Comparison of ENCODE assay signal across 1 cellular context in genomic region chr12:80016684-80017083, GRCh38.
TF ChIP-seq lines count a peak whose summit lies in the region.

No MANE protein-coding gene starts in this region.

TF ChIP-seq in H1, 55 proteins besides CTCF, POLR2A, EP300 and RAD21:
- TF ChIP-seq CHD2 (IDR thresholded peaks at IDR 0.05; ENCODE audit: low read length) (no peak), NRF1 (IDR thresholded peaks at IDR 0.05; ENCODE audit: low read depth, low read length) (no peak), KDM1A (IDR thresholded peaks at IDR 0.05; ENCODE audit: borderline replicate concordance, low read length) (no peak), SIRT6 (IDR thresholded peaks at IDR 0.05; ENCODE audit: low read length) (no peak), CHD7 (IDR thresholded peaks at IDR 0.05; ENCODE audit: insufficient replicate concordance, low read length) (no peak)
TF ChIP-seq in H1: peak in this region for 0.
